23 cellular contexts compared by ENCODE assay signal in genomic region chr9:132795511-132796303, GRCh38.
DNase-seq lines count a peak whose midpoint lies in the region; ATAC-seq and TF ChIP-seq lines count a peak whose summit lies in the region.
"Had no signal": no experiment of that assay in that cellular context is flagged by ENCODE, and none has a peak within 500 bp of the region (broad histone marks: within the 10 kb centered on the region; RNA-seq: fewer than 3 reads in every experiment).

No MANE protein-coding gene starts in this region.

- no peak for ATAC-seq in activated CD4-positive, CD25-positive, alpha-beta regulatory T cell treated with anti-CD3 and anti-CD28 coated beads, Interleukin-2, amount 50 U/mL, for 24 hours
- ATAC-seq: PC-3 had no signal

- peak; percentile 1 for DNase-seq in activated CD4-positive, CD25-positive, alpha-beta regulatory T cell treated with anti-CD3 and anti-CD28 coated beads, Interleukin-2, amount 50 U/mL, for 72 hours
- DNase-seq in ecto neural progenitor cell (ENCODE audit: low spot score) (peak; percentile 37), nephron progenitor cell (no peak), ureter (ENCODE audit: low spot score) (peak; percentile 28), NCI-H1048 (lab: John Stamatoyannopoulos, UW) (no peak), occipital lobe (lab: John Stamatoyannopoulos, UW) (no peak)
- DNase-seq: ACHN; BE2C; CD8-positive, alpha-beta memory T cell; DMS 273 treated with DMSO at 0.1 percent for 48 hours; EL; GDM1; H9; Kasumi-1; NCI-H1105 treated with DMSO at 0.1 percent for 48 hours; NCI-H446 treated with DMSO at 0.1 percent for 48 hours; NCI-H526; NCI-H82; NK-92 treated with Interleukin-12 subunit alpha and Interleukin-12 subunit beta, amount 100 ng/mL, for 24 hours had no signal

- peaks cover 5% of the 10 kb centered on the region for H3K9me3 Mint-ChIP-seq in nephron progenitor cell
- H3K9me3 Mint-ChIP-seq: CD8-positive, alpha-beta memory T cell; GM23338 had no signal

- H3K4me1 Mint-ChIP-seq in nephron progenitor cell: peaks cover 34% of the 10 kb centered on the region
- H3K4me1 Mint-ChIP-seq: GM23338 had no signal

- peak overlapping the region; percentile 18 for H3K4me3 Mint-ChIP-seq in nephron progenitor cell
- H3K4me3 Mint-ChIP-seq: CD14-positive monocyte; CD8-positive, alpha-beta memory T cell; GM23338; H9 had no signal

- TF ChIP-seq CTCF in nephron progenitor cell (IDR thresholded peaks at IDR 0.05): no peak

- peaks cover 50% of the 10 kb centered on the region for H3K27me3 Mint-ChIP-seq in nephron progenitor cell (ENCODE audit: low read depth, poor library complexity)

- H3K27ac Mint-ChIP-seq in nephron progenitor cell: no peak overlapping the region
- H3K27ac Mint-ChIP-seq: CD14-positive monocyte, GM23338, H9 had no signal

- H3K36me3 Mint-ChIP-seq in nephron progenitor cell (ENCODE audit: low read depth): peaks cover 5% of the 10 kb centered on the region
- H3K36me3 Mint-ChIP-seq: CD14-positive monocyte; CD8-positive, alpha-beta memory T cell had no signal

Comparison
In these comparisons a context has a peak if more than half of its experiments do, and no peak if none do; other contexts are left out.
1. DNase-seq: peak in activated CD4-positive, CD25-positive, alpha-beta regulatory T cell treated with anti-CD3 and anti-CD28 coated beads, Interleukin-2, amount 50 U/mL, for 72 hours (single experiment), ecto neural progenitor cell (single experiment) and ureter (single experiment); none in nephron progenitor cell (single experiment), NCI-H1048 (single experiment) and occipital lobe (single experiment).